8 cellular contexts compared by ENCODE assay signal in the genomic region with DNA sequence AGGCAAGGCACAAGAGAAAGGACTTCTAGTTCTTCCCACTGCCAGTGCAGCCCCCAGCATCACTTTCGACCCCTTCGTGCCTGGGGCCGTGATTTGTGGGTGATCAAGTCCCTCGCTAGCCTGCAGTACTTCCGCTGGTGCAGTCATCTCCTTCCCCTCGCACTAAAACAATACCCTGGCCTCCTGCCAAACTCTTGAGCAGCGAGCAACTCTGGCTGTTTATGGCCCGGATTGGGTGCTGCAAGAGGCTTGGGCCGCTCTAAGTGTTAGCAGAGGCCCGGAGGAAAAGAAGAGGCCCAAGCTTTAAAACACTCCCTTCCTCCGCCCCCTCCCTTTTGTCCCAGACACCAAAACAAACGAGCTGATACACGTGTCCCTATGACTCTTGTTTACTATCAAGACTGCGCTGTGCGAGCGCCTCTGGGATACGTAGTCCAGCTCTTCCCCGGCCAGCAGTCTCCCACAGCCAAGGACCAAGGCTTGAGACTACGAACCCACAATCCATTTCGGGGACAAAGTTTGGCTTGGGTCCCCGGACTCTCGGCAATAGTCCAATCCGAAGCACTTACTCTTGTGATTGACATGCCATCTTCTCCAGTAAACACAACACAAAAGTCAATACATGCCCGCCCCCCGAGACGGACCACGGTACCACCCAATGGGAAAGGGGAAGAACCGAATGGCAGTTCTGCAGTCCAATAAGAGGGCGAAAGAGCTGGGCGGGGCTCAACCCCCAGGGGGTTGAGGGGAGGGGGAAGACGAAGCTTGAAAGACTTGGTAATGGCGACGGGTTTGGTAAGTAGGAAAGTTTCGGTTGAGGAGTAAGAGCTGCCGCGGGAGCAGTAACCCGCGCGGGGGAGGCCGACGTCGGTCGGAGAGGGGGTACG. TPM values are rescaled to one million over a fixed set of nuclear protein-coding genes. Genes with fewer than 3 reads are reported as not detected.
DNase-seq lines count a peak whose midpoint lies in the region; TF ChIP-seq lines count a peak whose summit lies in the region.

A gene with protein sequence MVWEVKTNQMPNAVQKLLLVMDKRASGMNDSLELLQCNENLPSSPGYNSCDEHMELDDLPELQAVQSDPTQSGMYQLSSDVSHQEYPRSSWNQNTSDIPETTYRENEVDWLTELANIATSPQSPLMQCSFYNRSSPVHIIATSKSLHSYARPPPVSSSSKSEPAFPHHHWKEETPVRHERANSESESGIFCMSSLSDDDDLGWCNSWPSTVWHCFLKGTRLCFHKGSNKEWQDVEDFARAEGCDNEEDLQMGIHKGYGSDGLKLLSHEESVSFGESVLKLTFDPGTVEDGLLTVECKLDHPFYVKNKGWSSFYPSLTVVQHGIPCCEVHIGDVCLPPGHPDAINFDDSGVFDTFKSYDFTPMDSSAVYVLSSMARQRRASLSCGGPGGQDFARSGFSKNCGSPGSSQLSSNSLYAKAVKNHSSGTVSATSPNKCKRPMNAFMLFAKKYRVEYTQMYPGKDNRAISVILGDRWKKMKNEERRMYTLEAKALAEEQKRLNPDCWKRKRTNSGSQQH (plus strand): TSS at position 771 of the 887 bp plus-strand sequence. CDS start 10,891 bp downstream, outside the sequence.

- H3K27me3 Mint-ChIP-seq in activated naive CD4-positive, alpha-beta T cell treated with anti-CD3 and anti-CD28 coated beads for 36 hours (ENCODE audit: low read depth) = no peaks in the 10 kb centered on the region

- H2AFZ ChIP-seq in neuron (ENCODE audit: low read depth, low read length) = peak within 1 kb of the TSS; percentile 42

- peak within 1 kb of the TSS; percentile 99 for H3K27ac ChIP-seq in subcutaneous abdominal adipose tissue (ENCODE audit: low read depth, low read length)

- H3K27ac Mint-ChIP-seq in activated naive CD4-positive, alpha-beta T cell treated with anti-CD3 and anti-CD28 coated beads for 36 hours = peak within 1 kb of the TSS; percentile 99

- peaks cover 23% of the 10 kb centered on the region for H3K4me1 Mint-ChIP-seq in activated naive CD4-positive, alpha-beta T cell treated with anti-CD3 and anti-CD28 coated beads for 36 hours (ENCODE audit: low read depth)

- peak within 1 kb of the TSS; percentile 83 to 98 (median 91) for H3K9ac ChIP-seq in subcutaneous abdominal adipose tissue (ENCODE audit: low read length in 5 of 5)

- intact Hi-C loops in activated naive CD4-positive, alpha-beta T cell treated with anti-CD3 and anti-CD28 coated beads for 36 hours (cut with micrococcal nuclease) = loop anchor here (1.0 to 5.0 kb wide), 16 partner anchors 12 to 1492 kb away; a partner anchor contains a TSS

- CTCF ChIA-PET in activated naive CD4-positive, alpha-beta T cell treated with anti-CD3 and anti-CD28 coated beads for 36 hours (lab: Charles Lee) = interaction anchor here (0.7 to 3.5 kb wide), 8 partner anchors 11 to 302 kb away, joined by 3 to 15 read pairs (median 4); no protein-coding TSS in a partner anchor

- peaks cover 1% of the 10 kb centered on the region for H3K36me3 Mint-ChIP-seq in activated naive CD4-positive, alpha-beta T cell treated with anti-CD3 and anti-CD28 coated beads for 36 hours (ENCODE audit: low read depth)

- no peaks in the 10 kb centered on the region for H3K27me3 ChIP-seq in neuron (ENCODE audit: insufficient read depth, low read length)
- H3K27me3 ChIP-seq in subcutaneous abdominal adipose tissue (ENCODE audit: control insufficient read depth in 5 of 5, insufficient read depth in 4 of 5, low read length in 5 of 5) = no peaks in the 10 kb centered on the region

- H3K9me3 ChIP-seq in neuron (ENCODE audit: low read length) (no peaks in the 10 kb centered on the region), subcutaneous abdominal adipose tissue (ENCODE audit: control insufficient read depth in 5 of 5, low read length in 5 of 5) (peaks cover 0 to 2% (median 0%) of the 10 kb centered on the region in 5 donors)

- DNase-seq in GF-D8 (lab: John Stamatoyannopoulos, UW) (peak; percentile 99), HFF-Myc (ENCODE audit: extremely low read depth, low read depth) (peak; percentile 100), NAMALWA (ENCODE audit: low spot score) (peak; percentile 100), SK-N-DZ (ENCODE audit: low spot score) (peak; percentile 100), foreskin melanocyte (peak; percentile 100)
- peak; percentile 99 for DNase-seq in activated naive CD4-positive, alpha-beta T cell treated with anti-CD3 and anti-CD28 coated beads for 36 hours

- H3K4me3 Mint-ChIP-seq in activated naive CD4-positive, alpha-beta T cell treated with anti-CD3 and anti-CD28 coated beads for 36 hours = peak within 1 kb of the TSS; percentile 97

- peak within 1 kb of the TSS; percentile 65 for H3K4me3 ChIP-seq in HFF-Myc (replicated peaks; ENCODE audit: low read depth, low read length)
- H3K4me3 ChIP-seq in neuron (ENCODE audit: low read length) = peak within 1 kb of the TSS; percentile 87
- H3K4me3 ChIP-seq in subcutaneous abdominal adipose tissue (ENCODE audit: low read depth in 1 of 5, low read length in 5 of 5) = peak within 1 kb of the TSS; percentile 83 to 98 (median 91)

- H3K9me3 Mint-ChIP-seq in activated naive CD4-positive, alpha-beta T cell treated with anti-CD3 and anti-CD28 coated beads for 36 hours = no peaks in the 10 kb centered on the region

- TF ChIP-seq CTCF in HFF-Myc (IDR thresholded peaks at IDR 0.05; ENCODE audit: low read depth, low read length, missing control alignments) = no peak

- H3K36me3 ChIP-seq in neuron (ENCODE audit: insufficient read depth, low read length) (no peaks in the 10 kb centered on the region), subcutaneous abdominal adipose tissue (ENCODE audit: control insufficient read depth in 5 of 5, insufficient read depth in 5 of 5, low read length in 5 of 5) (peaks cover 0 to 3% (median 0%) of the 10 kb centered on the region in 5 donors)

- H3K4me1 ChIP-seq in neuron (ENCODE audit: insufficient read depth, low read length) (peaks cover 10% of the 10 kb centered on the region), subcutaneous abdominal adipose tissue (ENCODE audit: control insufficient read depth in 5 of 5, insufficient read depth in 5 of 5, low read length in 5 of 5) (peaks cover 8 to 36% (median 30%) of the 10 kb centered on the region in 5 donors)

RNA-seq across cellular contexts. Expression of the gene that starts here (rescaled TPM):
- 54.3 and 62.9 TPM in 2 replicates for polyA plus RNA-seq in SK-N-DZ (2014; cell fraction: cytosol; rRNA removed)
- 31.5 and 38.6 TPM in 2 replicates for polyA plus RNA-seq in SK-N-DZ (2014; cell fraction: nucleus; rRNA removed)
- 10 to 100 TPM; 41.8 to 42.2 TPM for total RNA-seq in activated naive CD4-positive, alpha-beta T cell treated with anti-CD3 and anti-CD28 coated beads for 36 hours

Comparison
In these comparisons a context has a peak if more than half of its experiments do, and no peak if none do; other contexts are left out.
1. Peak in every context shown above with its lines: DNase-seq, H3K4me3 ChIP-seq and H3K27ac ChIP-seq.